16 cellular contexts compared by ENCODE assay signal in the genomic region with DNA sequence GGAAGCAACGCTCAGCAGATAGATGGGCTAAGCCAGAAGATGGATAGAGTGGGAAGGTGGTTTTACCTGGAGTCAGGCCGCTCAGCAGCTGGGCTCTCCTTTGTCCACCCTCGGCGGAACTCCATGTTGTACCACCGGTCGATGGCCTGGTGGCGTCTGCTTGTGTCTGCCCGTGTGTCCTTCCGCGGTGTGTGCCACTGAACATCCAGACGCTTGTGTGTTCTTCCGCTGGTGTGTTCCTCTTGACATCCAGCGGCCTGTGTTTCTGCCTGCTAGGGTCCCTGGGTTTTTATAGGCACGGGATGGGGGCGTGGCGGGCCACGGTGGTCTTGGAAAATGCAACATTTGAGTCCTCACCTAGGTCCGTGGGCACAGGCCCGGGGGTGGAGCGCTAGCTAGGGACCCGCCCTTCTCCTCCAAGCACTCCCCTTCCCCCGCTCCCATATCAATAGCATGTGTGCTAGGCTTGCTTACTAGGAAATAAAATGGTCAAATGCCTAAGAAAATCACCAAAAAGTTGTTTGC.
"Had no signal": no experiment of that assay in that cellular context is flagged by ENCODE, and none has a peak within 500 bp of the region (broad histone marks: within the 10 kb centered on the region; RNA-seq: fewer than 3 reads in every experiment).

No MANE protein-coding gene starts in this region.

- H3K36me3 Mint-ChIP-seq: naive B cell had no signal

- H3K9me3 Mint-ChIP-seq: naive B cell had no signal

- FAIRE-seq: small intestine had no signal

- H3K27ac ChIP-seq: esophagus squamous epithelium, gastroesophageal sphincter, suprapubic skin, tibial artery, upper lobe of right lung, vagina had no signal

- ATAC-seq: effector memory CD8-positive, alpha-beta T cell; gastroesophageal sphincter; left ventricle myocardium superior; stimulated activated naive CD8-positive, alpha-beta T cell treated with anti-CD3 and anti-CD28 coated beads, Interleukin-15, Interleukin-2, amounts not matched to agents 100 U/mL and 50 U/mL, for 24 hours had no signal

- H3K27me3 Mint-ChIP-seq: effector memory CD8-positive, alpha-beta T cell; naive B cell had no signal

- H3K4me3 ChIP-seq: esophagus squamous epithelium, gastroesophageal sphincter, suprapubic skin, tibial artery, upper lobe of right lung, vagina had no signal

- H3K27ac Mint-ChIP-seq: effector memory CD8-positive, alpha-beta T cell; naive B cell; nephron progenitor cell had no signal

- H3K4me3 Mint-ChIP-seq: effector memory CD8-positive, alpha-beta T cell; naive B cell; nephron progenitor cell had no signal

- H3K36me3 ChIP-seq: esophagus squamous epithelium, gastroesophageal sphincter, suprapubic skin, tibial artery, upper lobe of right lung, vagina had no signal

- H3K27me3 ChIP-seq: esophagus squamous epithelium, gastroesophageal sphincter, suprapubic skin, tibial artery, upper lobe of right lung, vagina had no signal

- H3K4me1 Mint-ChIP-seq: naive B cell had no signal

- H3K9me3 ChIP-seq: esophagus squamous epithelium, gastroesophageal sphincter, suprapubic skin, tibial artery, upper lobe of right lung, vagina had no signal

- DNase-seq: effector memory CD8-positive, alpha-beta T cell; esophagus squamous epithelium; foreskin fibroblast; glutamatergic neuron; islet precursor cell; left ventricle myocardium superior; naive B cell; nephron progenitor cell; small intestine; stimulated activated CD4-positive, alpha-beta T cell treated with anti-CD3 and anti-CD28 coated beads, Interleukin-2, amount 100 ng/mL, for 48 hours; stimulated activated naive CD8-positive, alpha-beta T cell treated with anti-CD3 and anti-CD28 coated beads, Interleukin-15, Interleukin-2, amounts not matched to agents 100 U/mL and 50 U/mL, for 24 hours; tibial artery; upper lobe of right lung had no signal

- H3K4me1 ChIP-seq: esophagus squamous epithelium, gastroesophageal sphincter, suprapubic skin, tibial artery, upper lobe of right lung, vagina had no signal
